ENCODE assay signal across 21 cellular contexts in the genomic region with DNA sequence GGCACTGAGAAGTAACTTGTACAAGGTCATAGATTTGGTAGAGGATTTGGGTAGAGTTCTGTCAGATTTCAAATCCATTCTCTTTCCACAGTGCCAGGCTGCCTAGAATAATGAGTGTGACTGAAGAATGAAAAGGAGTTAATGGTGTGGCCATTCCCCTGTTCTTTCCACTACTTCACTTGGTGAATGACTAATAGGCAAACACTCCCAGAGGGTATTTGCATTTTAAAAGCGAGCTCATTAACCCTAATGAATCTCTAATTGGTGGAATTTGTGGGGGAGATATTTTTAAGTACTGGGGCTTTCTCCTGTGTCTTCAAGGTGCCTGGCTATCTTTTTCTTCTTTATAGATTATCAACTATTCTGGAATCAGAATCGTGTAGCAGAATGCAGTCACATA.
DNase-seq lines count a peak whose midpoint lies in the region; FAIRE-seq and TF ChIP-seq lines count a peak whose summit lies in the region.
"Had no signal": no experiment of that assay in that cellular context is flagged by ENCODE, and none has a peak within 500 bp of the region (broad histone marks: within the 10 kb centered on the region; RNA-seq: fewer than 3 reads in every experiment).

No MANE protein-coding gene starts in this region.

- peaks cover 13% of the 10 kb centered on the region for H3K36me3 Mint-ChIP-seq in endodermal cell (ENCODE audit: low read depth)

- peaks cover 5% of the 10 kb centered on the region for H3K4me1 ChIP-seq in endodermal cell (ENCODE audit: control insufficient read depth, insufficient read depth, low read length)
- H3K4me1 ChIP-seq: Peyer's patch had no signal

- DNase-seq in EH (ENCODE audit: low read depth) (peak; percentile 23), NCI-H69 (lab: John Stamatoyannopoulos, UW) (peak; percentile 54), endodermal cell (no peak), iPS-NIHi7 (ENCODE audit: extremely low spot score) (peak; percentile 58), amniotic stem cell (lab: John Stamatoyannopoulos, UW) (no peak), HTR-8/SVneo (ENCODE audit: insufficient read length, low spot score) (no peak), NK-92 (lab: John Stamatoyannopoulos, UW; ENCODE audit: unreplicated experiment) (no peak)
- no peak for DNase-seq in stimulated activated CD4-positive, alpha-beta T cell treated with anti-CD3 and anti-CD28 coated beads, Interleukin-12 subunit alpha, Interleukin-12 subunit beta, amount 100 ng/mL, for 4 hours
- DNase-seq: DND-41, GDM1, GOT3, IMR-90, Karpas-422, NCI-H1417 treated with DMSO at 0.1 percent for 48 hours, NCI-H187 treated with DMSO at 0.1 percent for 48 hours, NCI-H345, NCI-H524 treated with DMSO at 0.1 percent for 48 hours, Peyer's patch had no signal

- WGBS in endodermal cell (ENCODE audit: insufficient coverage in 1 of 2, insufficient read length in 1 of 2), 2 experiments = 50 to 60% methylated on average over 1 to 2 of the region's 2 CpGs

- no peak for FAIRE-seq in HTR-8/SVneo (lab: Jason Lieb, UNC)
- FAIRE-seq: GM19239 had no signal

- H3K9me3 ChIP-seq in endodermal cell (ENCODE audit: control insufficient read depth, low read length) = peaks cover 15% of the 10 kb centered on the region
- H3K9me3 ChIP-seq: Peyer's patch had no signal

- no peak overlapping the region for H3K9ac ChIP-seq in endodermal cell (ENCODE audit: extremely low read depth, low read length, poor library complexity, severe bottlenecking)

- H3K4me3 ChIP-seq in endodermal cell (ENCODE audit: low read length) = no peak overlapping the region
- H3K4me3 ChIP-seq: Peyer's patch had no signal

- peaks cover 34% of the 10 kb centered on the region for H3K4me1 Mint-ChIP-seq in endodermal cell

- H3K27me3 Mint-ChIP-seq in endodermal cell (ENCODE audit: insufficient read depth) = no peaks in the 10 kb centered on the region

- H3K27me3 ChIP-seq in endodermal cell (ENCODE audit: control insufficient read depth, insufficient read depth, low read length, poor library complexity, severe bottlenecking) = no peaks in the 10 kb centered on the region
- H3K27me3 ChIP-seq: Peyer's patch had no signal

- H3K27ac Mint-ChIP-seq in endodermal cell = peak overlapping the region; percentile 83
- H3K27ac Mint-ChIP-seq: CD14-positive monocyte had no signal

- H3K27ac ChIP-seq in endodermal cell (ENCODE audit: low read depth, low read length) = no peak overlapping the region
- H3K27ac ChIP-seq: 22Rv1, Peyer's patch had no signal

- H3K36me3 ChIP-seq in endodermal cell (ENCODE audit: control insufficient read depth, insufficient read depth, low read length) = no peaks in the 10 kb centered on the region
- H3K36me3 ChIP-seq: Peyer's patch had no signal

- peaks cover 15% of the 10 kb centered on the region for H3K9me3 Mint-ChIP-seq in endodermal cell

- TF ChIP-seq CTCF in endodermal cell (conservative IDR thresholded peaks at IDR 0.05) = no peak

- no peak overlapping the region for H3K4me3 Mint-ChIP-seq in endodermal cell
- H3K4me3 Mint-ChIP-seq: CD14-positive monocyte had no signal

Comparison
In these comparisons a context has a peak if more than half of its experiments do, and no peak if none do; other contexts are left out.
1. DNase-seq: peak in EH (single experiment), NCI-H69 (single experiment) and iPS-NIHi7 (single experiment); none in endodermal cell (single experiment), amniotic stem cell (single experiment), HTR-8/SVneo (single experiment), stimulated activated CD4-positive, alpha-beta T cell treated with anti-CD3 and anti-CD28 coated beads, Interleukin-12 subunit alpha, Interleukin-12 subunit beta, amount 100 ng/mL, for 4 hours (single experiment) and NK-92 (single experiment).